Comparison of ENCODE assay signal across 1 cellular context in genomic region chr12:9113987-9114309, GRCh38.
TF ChIP-seq lines count a peak whose summit lies in the region.

No MANE protein-coding gene starts in this region.

TF ChIP-seq in HepG2, 621 proteins besides CTCF, POLR2A, EP300 and RAD21 (continued from another document and continues in another):
- TF ChIP-seq ZBTB37 (CRISPR knock-in tag; IDR thresholded peaks at IDR 0.05) (no peak), CBX2 (IDR thresholded peaks at IDR 0.05; ENCODE audit: low read depth, low read length) (no peak), CBX2 (CRISPR knock-in tag; IDR thresholded peaks at IDR 0.05; ENCODE audit: low read depth) (no peak), RBM22 (optimal IDR thresholded peaks at IDR 0.05; ENCODE audit: low read length) (peak; percentile 91), PITX1 (CRISPR knock-in tag; IDR thresholded peaks at IDR 0.05) (peak; percentile 86), ZBTB14 (CRISPR knock-in tag; IDR thresholded peaks at IDR 0.05) (no peak), SIX1 (CRISPR knock-in tag; IDR thresholded peaks at IDR 0.05; ENCODE audit: borderline replicate concordance) (peak; percentile 78), SOX6 (IDR thresholded peaks at IDR 0.05) (no peak), SOX6 (CRISPR knock-in tag; IDR thresholded peaks at IDR 0.05) (peak; percentile 87), FOXJ3 (CRISPR knock-in tag; IDR thresholded peaks at IDR 0.05; ENCODE audit: borderline replicate concordance) (peak; percentile 79; the same call in 1 of the 2 replicates), GRHL1 (CRISPR knock-in tag; conservative IDR thresholded peaks at IDR 0.05) (no peak), KDM2A (CRISPR knock-in tag; IDR thresholded peaks at IDR 0.05; ENCODE audit: borderline replicate concordance, low read depth) (no peak), ZNF18 (CRISPR knock-in tag; IDR thresholded peaks at IDR 0.05; ENCODE audit: insufficient replicate concordance) (no peak), NR1H2 (CRISPR knock-in tag; IDR thresholded peaks at IDR 0.05; ENCODE audit: borderline replicate concordance, low read depth) (no peak), ZFP41 (CRISPR knock-in tag; IDR thresholded peaks at IDR 0.05; ENCODE audit: borderline replicate concordance) (no peak), ZNF101 (CRISPR knock-in tag; IDR thresholded peaks at IDR 0.05; ENCODE audit: borderline replicate concordance, low read depth) (no peak), EED (CRISPR knock-in tag; IDR thresholded peaks at IDR 0.05) (no peak), ZNF816 (CRISPR knock-in tag; IDR thresholded peaks at IDR 0.05; ENCODE audit: borderline replicate concordance) (no peak), IKZF1 (IDR thresholded peaks at IDR 0.05) (no peak), ZSCAN25 (CRISPR knock-in tag; IDR thresholded peaks at IDR 0.05) (no peak), POLR2AphosphoS2 (IDR thresholded peaks at IDR 0.05; ENCODE audit: low read depth, low read length) (no peak), ELF1 (CRISPR knock-in tag; IDR thresholded peaks at IDR 0.05) (no peak), ZNF292 (CRISPR knock-in tag; IDR thresholded peaks at IDR 0.05; ENCODE audit: borderline replicate concordance, low read depth) (no peak), ZNF296 (CRISPR knock-in tag; conservative IDR thresholded peaks at IDR 0.05) (no peak), GFI1 (CRISPR knock-in tag; IDR thresholded peaks at IDR 0.05; ENCODE audit: borderline replicate concordance) (0 out of 2 replicates have a peak, but pooled peaks have one; percentile 17), NPAS2 (CRISPR knock-in tag; IDR thresholded peaks at IDR 0.05; ENCODE audit: borderline replicate concordance) (no peak), CHD4 (IDR thresholded peaks at IDR 0.05; ENCODE audit: borderline replicate concordance, low read length) (no peak), U2AF2 (IDR thresholded peaks at IDR 0.05; ENCODE audit: low read depth, low read length) (no peak), FIP1L1 (IDR thresholded peaks at IDR 0.05; ENCODE audit: borderline replicate concordance, insufficient read depth, low read depth, low read length) (no peak), MAFG (CRISPR knock-in tag; IDR thresholded peaks at IDR 0.05) (no peak), ZNF552 (CRISPR knock-in tag; IDR thresholded peaks at IDR 0.05; ENCODE audit: borderline replicate concordance) (no peak)
- TF ChIP-seq, protein P1, sequence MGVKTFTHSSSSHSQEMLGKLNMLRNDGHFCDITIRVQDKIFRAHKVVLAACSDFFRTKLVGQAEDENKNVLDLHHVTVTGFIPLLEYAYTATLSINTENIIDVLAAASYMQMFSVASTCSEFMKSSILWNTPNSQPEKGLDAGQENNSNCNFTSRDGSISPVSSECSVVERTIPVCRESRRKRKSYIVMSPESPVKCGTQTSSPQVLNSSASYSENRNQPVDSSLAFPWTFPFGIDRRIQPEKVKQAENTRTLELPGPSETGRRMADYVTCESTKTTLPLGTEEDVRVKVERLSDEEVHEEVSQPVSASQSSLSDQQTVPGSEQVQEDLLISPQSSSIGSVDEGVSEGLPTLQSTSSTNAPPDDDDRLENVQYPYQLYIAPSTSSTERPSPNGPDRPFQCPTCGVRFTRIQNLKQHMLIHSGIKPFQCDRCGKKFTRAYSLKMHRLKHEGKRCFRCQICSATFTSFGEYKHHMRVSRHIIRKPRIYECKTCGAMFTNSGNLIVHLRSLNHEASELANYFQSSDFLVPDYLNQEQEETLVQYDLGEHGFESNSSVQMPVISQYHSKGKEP (CRISPR knock-in tag; IDR thresholded peaks at IDR 0.05), result no peak
- TF ChIP-seq, protein P2, sequence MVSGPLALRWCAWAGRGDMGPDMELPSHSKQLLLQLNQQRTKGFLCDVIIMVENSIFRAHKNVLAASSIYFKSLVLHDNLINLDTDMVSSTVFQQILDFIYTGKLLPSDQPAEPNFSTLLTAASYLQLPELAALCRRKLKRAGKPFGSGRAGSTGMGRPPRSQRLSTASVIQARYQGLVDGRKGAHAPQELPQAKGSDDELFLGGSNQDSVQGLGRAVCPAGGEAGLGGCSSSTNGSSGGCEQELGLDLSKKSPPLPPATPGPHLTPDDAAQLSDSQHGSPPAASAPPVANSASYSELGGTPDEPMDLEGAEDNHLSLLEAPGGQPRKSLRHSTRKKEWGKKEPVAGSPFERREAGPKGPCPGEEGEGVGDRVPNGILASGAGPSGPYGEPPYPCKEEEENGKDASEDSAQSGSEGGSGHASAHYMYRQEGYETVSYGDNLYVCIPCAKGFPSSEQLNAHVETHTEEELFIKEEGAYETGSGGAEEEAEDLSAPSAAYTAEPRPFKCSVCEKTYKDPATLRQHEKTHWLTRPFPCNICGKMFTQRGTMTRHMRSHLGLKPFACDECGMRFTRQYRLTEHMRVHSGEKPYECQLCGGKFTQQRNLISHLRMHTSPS (CRISPR knock-in tag; IDR thresholded peaks at IDR 0.05; ENCODE audit: low read depth), result no peak
- TF ChIP-seq, protein P3, sequence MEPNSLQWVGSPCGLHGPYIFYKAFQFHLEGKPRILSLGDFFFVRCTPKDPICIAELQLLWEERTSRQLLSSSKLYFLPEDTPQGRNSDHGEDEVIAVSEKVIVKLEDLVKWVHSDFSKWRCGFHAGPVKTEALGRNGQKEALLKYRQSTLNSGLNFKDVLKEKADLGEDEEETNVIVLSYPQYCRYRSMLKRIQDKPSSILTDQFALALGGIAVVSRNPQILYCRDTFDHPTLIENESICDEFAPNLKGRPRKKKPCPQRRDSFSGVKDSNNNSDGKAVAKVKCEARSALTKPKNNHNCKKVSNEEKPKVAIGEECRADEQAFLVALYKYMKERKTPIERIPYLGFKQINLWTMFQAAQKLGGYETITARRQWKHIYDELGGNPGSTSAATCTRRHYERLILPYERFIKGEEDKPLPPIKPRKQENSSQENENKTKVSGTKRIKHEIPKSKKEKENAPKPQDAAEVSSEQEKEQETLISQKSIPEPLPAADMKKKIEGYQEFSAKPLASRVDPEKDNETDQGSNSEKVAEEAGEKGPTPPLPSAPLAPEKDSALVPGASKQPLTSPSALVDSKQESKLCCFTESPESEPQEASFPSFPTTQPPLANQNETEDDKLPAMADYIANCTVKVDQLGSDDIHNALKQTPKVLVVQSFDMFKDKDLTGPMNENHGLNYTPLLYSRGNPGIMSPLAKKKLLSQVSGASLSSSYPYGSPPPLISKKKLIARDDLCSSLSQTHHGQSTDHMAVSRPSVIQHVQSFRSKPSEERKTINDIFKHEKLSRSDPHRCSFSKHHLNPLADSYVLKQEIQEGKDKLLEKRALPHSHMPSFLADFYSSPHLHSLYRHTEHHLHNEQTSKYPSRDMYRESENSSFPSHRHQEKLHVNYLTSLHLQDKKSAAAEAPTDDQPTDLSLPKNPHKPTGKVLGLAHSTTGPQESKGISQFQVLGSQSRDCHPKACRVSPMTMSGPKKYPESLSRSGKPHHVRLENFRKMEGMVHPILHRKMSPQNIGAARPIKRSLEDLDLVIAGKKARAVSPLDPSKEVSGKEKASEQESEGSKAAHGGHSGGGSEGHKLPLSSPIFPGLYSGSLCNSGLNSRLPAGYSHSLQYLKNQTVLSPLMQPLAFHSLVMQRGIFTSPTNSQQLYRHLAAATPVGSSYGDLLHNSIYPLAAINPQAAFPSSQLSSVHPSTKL (CRISPR knock-in tag; IDR thresholded peaks at IDR 0.05), result peak; percentile 78
- TF ChIP-seq, protein P4, sequence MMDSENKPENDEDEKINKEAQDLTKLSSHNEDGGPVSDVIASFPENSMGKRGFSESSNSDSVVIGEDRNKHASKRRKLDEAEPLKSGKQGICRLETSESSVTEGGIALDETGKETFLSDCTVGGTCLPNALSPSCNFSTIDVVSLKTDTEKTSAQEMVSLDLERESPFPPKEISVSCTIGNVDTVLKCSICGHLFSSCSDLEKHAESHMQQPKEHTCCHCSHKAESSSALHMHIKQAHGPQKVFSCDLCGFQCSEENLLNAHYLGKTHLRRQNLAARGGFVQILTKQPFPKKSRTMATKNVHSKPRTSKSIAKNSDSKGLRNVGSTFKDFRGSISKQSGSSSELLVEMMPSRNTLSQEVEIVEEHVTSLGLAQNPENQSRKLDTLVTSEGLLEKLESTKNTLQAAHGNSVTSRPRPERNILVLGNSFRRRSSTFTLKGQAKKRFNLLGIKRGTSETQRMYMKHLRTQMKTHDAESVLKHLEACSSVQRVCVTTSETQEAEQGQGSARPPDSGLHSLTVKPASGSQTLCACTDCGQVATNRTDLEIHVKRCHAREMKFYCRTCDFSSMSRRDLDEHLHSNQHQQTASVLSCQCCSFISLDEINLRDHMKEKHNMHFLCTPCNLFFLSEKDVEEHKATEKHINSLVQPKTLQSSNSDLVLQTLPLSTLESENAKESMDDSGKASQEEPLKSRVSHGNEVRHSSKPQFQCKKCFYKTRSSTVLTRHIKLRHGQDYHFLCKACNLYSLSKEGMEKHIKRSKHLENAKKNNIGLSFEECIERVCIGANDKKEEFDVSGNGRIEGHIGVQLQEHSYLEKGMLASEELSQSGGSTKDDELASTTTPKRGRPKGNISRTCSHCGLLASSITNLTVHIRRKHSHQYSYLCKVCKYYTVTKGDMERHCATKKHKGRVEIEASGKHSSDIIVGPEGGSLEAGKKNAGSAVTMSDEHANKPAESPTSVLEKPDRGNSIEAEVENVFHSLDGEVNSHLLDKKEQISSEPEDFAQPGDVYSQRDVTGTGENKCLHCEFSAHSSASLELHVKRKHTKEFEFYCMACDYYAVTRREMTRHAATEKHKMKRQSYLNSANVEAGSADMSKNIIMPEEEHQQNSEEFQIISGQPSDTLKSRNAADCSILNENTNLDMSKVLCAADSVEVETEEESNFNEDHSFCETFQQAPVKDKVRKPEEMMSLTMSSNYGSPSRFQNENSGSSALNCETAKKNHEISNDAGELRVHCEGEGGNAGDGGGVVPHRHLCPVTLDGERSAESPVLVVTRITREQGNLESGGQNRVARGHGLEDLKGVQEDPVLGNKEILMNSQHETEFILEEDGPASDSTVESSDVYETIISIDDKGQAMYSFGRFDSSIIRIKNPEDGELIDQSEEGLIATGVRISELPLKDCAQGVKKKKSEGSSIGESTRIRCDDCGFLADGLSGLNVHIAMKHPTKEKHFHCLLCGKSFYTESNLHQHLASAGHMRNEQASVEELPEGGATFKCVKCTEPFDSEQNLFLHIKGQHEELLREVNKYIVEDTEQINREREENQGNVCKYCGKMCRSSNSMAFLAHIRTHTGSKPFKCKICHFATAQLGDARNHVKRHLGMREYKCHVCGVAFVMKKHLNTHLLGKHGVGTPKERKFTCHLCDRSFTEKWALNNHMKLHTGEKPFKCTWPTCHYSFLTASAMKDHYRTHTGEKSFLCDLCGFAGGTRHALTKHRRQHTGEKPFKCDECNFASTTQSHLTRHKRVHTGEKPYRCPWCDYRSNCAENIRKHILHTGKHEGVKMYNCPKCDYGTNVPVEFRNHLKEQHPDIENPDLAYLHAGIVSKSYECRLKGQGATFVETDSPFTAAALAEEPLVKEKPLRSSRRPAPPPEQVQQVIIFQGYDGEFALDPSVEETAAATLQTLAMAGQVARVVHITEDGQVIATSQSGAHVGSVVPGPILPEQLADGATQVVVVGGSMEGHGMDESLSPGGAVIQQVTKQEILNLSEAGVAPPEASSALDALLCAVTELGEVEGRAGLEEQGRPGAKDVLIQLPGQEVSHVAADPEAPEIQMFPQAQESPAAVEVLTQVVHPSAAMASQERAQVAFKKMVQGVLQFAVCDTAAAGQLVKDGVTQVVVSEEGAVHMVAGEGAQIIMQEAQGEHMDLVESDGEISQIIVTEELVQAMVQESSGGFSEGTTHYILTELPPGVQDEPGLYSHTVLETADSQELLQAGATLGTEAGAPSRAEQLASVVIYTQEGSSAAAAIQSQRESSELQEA (CRISPR knock-in tag; IDR thresholded peaks at IDR 0.05; ENCODE audit: not compliant biosample characterization), result no peak
- TF ChIP-seq, protein P5, sequence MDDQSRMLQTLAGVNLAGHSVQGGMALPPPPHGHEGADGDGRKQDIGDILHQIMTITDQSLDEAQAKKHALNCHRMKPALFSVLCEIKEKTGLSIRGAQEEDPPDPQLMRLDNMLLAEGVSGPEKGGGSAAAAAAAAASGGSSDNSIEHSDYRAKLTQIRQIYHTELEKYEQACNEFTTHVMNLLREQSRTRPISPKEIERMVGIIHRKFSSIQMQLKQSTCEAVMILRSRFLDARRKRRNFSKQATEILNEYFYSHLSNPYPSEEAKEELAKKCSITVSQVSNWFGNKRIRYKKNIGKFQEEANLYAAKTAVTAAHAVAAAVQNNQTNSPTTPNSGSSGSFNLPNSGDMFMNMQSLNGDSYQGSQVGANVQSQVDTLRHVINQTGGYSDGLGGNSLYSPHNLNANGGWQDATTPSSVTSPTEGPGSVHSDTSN (CRISPR knock-in tag; IDR thresholded peaks at IDR 0.05; ENCODE audit: borderline replicate concordance), result no peak
